28 cellular contexts compared by ENCODE assay signal in the genomic region with DNA sequence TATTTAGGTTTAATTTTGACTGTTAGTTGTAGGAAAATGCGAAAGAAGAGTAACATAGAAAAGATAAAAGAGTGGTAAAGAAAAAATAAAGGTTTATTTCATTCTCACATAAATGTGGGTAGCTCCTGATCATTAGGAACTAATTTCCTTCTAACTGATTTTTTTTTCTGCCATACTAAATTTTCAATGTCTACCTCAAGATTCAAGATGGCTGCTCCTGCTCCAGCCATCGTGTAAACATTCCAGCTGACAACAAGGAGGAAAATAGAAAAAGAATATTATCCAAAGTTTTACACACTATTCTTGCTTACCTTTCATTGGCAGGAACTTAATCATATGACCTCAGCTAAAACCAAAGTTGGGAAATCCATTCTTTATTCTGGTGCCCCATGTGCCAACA.
"Had no signal": no experiment of that assay in that cellular context is flagged by ENCODE, and none has a peak within 500 bp of the region (broad histone marks: within the 10 kb centered on the region; RNA-seq: fewer than 3 reads in every experiment).

No MANE protein-coding gene starts in this region.

- H3K79me2 ChIP-seq: hepatocyte had no signal

- H3K27me3 ChIP-seq: colonic mucosa, dorsolateral prefrontal cortex, esophagus muscularis mucosa, esophagus squamous epithelium, foreskin keratinocyte, gastrocnemius medialis, gastroesophageal sphincter, heart left ventricle, heart right ventricle, hepatocyte had no signal

- H3K36me3 ChIP-seq: colonic mucosa, esophagus muscularis mucosa, esophagus squamous epithelium, gastrocnemius medialis, gastroesophageal sphincter, heart left ventricle, heart right ventricle had no signal

- H3K4me2 ChIP-seq: hepatocyte had no signal

- H2AFZ ChIP-seq: hepatocyte had no signal

- H3K9me3 ChIP-seq: colonic mucosa, esophagus muscularis mucosa, esophagus squamous epithelium, gastrocnemius medialis, gastroesophageal sphincter, heart left ventricle had no signal

- FAIRE-seq: colon, endometrium, endothelial cell of umbilical vein, frontal cortex had no signal

- ATAC-seq: effector memory CD8-positive, alpha-beta T cell; esophagus mucosa; foreskin keratinocyte; gastrocnemius medialis; gastroesophageal sphincter; heart left ventricle; heart right ventricle had no signal

- DNase-seq: colonic mucosa; cortex of kidney; dermis blood vessel endothelial cell; dorsolateral prefrontal cortex; effector CD4-positive, alpha-beta T cell; effector CD8-positive, alpha-beta T cell; effector memory CD4-positive, alpha-beta T cell; effector memory CD8-positive, alpha-beta T cell; endodermal cell; erythroblast; esophagus squamous epithelium; foreskin fibroblast; foreskin keratinocyte; foreskin melanocyte; gastrocnemius medialis; glutamatergic neuron; heart left ventricle; heart right ventricle had no signal

- H3K4me3 ChIP-seq: colonic mucosa, coronary artery, dorsolateral prefrontal cortex, esophagus muscularis mucosa, esophagus squamous epithelium, gastrocnemius medialis, gastroesophageal sphincter, heart left ventricle, heart right ventricle, hepatocyte had no signal

- H3K27ac ChIP-seq: colonic mucosa, coronary artery, dorsolateral prefrontal cortex, epithelial cell of prostate, esophagus muscularis mucosa, esophagus squamous epithelium, foreskin keratinocyte, gastrocnemius medialis, gastroesophageal sphincter, heart left ventricle, heart right ventricle, hepatocyte had no signal

- H3K4me1 ChIP-seq: colonic mucosa, esophagus muscularis mucosa, esophagus squamous epithelium, foreskin keratinocyte, gastrocnemius medialis, gastroesophageal sphincter had no signal
